30 cellular contexts compared by ENCODE assay signal in the genomic region with DNA sequence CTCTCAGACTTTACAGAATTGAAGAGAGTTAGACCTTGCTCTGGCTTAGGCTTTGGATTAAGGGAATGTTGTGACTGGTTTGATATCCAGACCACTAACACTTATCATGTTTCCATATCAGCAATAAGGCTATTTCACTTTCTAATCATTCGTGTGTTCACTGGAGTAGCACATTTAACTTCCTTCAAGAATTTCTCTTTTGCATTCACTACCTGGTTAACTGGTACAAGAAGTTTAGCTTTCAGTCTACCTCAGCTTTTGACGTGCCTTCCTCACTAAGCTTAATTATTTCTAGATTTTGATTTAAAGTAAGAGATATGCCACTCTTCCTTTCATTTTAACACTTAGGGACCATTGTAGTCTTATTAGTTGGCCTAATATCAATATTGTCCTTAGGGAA.
DNase-seq lines count a peak whose midpoint lies in the region; ATAC-seq, FAIRE-seq and TF ChIP-seq lines count a peak whose summit lies in the region.
"Had no signal": no experiment of that assay in that cellular context is flagged by ENCODE, and none has a peak within 500 bp of the region (broad histone marks: within the 10 kb centered on the region; RNA-seq: fewer than 3 reads in every experiment).

No MANE protein-coding gene starts in this region.

- H3K9me3 Mint-ChIP-seq in activated CD4-positive, alpha-beta memory T cell treated with anti-CD3 and anti-CD28 coated beads for 36 hours, result peaks cover 20% of the 10 kb centered on the region
- peaks cover 17% of the 10 kb centered on the region for H3K9me3 Mint-ChIP-seq in activated CD4-positive, alpha-beta memory T cell treated with anti-CD3 and anti-CD28 coated beads, Interleukin-2, amount 10 ng/mL, durations not matched to agents 7 days and 5 days
- peaks cover 11% of the 10 kb centered on the region for H3K9me3 Mint-ChIP-seq in CD4-positive, alpha-beta T cell
- peaks cover 21% of the 10 kb centered on the region for H3K9me3 Mint-ChIP-seq in activated naive CD8-positive, alpha-beta T cell treated with anti-CD3 and anti-CD28 coated beads for 36 hours

- H3K27me3 ChIP-seq in CD4-positive, alpha-beta T cell (ENCODE audit: control insufficient read depth, insufficient read depth, low read length), result no peaks in the 10 kb centered on the region
- H3K27me3 ChIP-seq: esophagus muscularis mucosa, foreskin keratinocyte, heart right ventricle, tibial artery had no signal

- DNase-seq in activated CD4-positive, alpha-beta memory T cell treated with anti-CD3 and anti-CD28 coated beads for 36 hours, result no peak
- DNase-seq in activated CD4-positive, alpha-beta memory T cell treated with anti-CD3 and anti-CD28 coated beads, Interleukin-2, amount 10 ng/mL, durations not matched to agents 7 days and 5 days, result no peak
- no peak for DNase-seq in CD4-positive, alpha-beta T cell
- no peak for DNase-seq in activated naive CD8-positive, alpha-beta T cell treated with anti-CD3 and anti-CD28 coated beads for 36 hours
- DNase-seq in NCI-H1436 treated with DMSO at 0.1 percent for 48 hours (lab: John Stamatoyannopoulos, UW) (no peak), NCI-H187 (lab: John Stamatoyannopoulos, UW) (no peak), H54 (ENCODE audit: insufficient read length, low spot score) (no peak)
- DNase-seq: activated CD4-positive, alpha-beta T cell treated with anti-CD3 and anti-CD28 coated beads, Interleukin-2, amount 50 U/mL, for 48 hours; AML-193; caudate nucleus; cortex of kidney; DMS79; endodermal cell; foreskin keratinocyte; GDM1; heart right ventricle; midbrain; NCI-H1694; NCI-H2171; NCI-H526; retina; SHP77 treated with DMSO at 0.1 percent for 48 hours; tibial artery had no signal

- TF ChIP-seq POLR2A in H54 (IDR thresholded peaks at IDR 0.05; ENCODE audit: low read depth, low read length), result no peak

- no peaks in the 10 kb centered on the region for H3K9me3 ChIP-seq in CD4-positive, alpha-beta T cell (ENCODE audit: control insufficient read depth, low read length)

- no peak for FAIRE-seq in H54 (lab: Jason Lieb, UNC)
- FAIRE-seq: A204.1 had no signal

- POLR2A ChIA-PET in activated CD4-positive, alpha-beta memory T cell treated with anti-CD3 and anti-CD28 coated beads for 36 hours (lab: Charles Lee), result no interaction called here
- POLR2A ChIA-PET in activated CD4-positive, alpha-beta memory T cell treated with anti-CD3 and anti-CD28 coated beads, Interleukin-2, amount 10 ng/mL, durations not matched to agents 7 days and 5 days (lab: Charles Lee), result no interaction called here
- POLR2A ChIA-PET in CD4-positive, alpha-beta T cell (lab: Charles Lee), result interaction anchor here (1.0 to 3.9 kb wide), 4 partner anchors 9 to 80 kb away, joined by 3 to 23 read pairs (median 14); a partner anchor contains a TSS

- H3K27ac ChIP-seq in CD4-positive, alpha-beta T cell (ENCODE audit: low read depth, low read length), result no peak overlapping the region
- H3K27ac ChIP-seq: esophagus muscularis mucosa, foreskin keratinocyte, heart right ventricle, skin epidermis, tibial artery had no signal

- peaks cover 42% of the 10 kb centered on the region for H3K4me1 Mint-ChIP-seq in activated CD4-positive, alpha-beta memory T cell treated with anti-CD3 and anti-CD28 coated beads for 36 hours (ENCODE audit: low read depth)
- H3K4me1 Mint-ChIP-seq in activated CD4-positive, alpha-beta memory T cell treated with anti-CD3 and anti-CD28 coated beads, Interleukin-2, amount 10 ng/mL, durations not matched to agents 7 days and 5 days, result peaks cover 15% of the 10 kb centered on the region
- H3K4me1 Mint-ChIP-seq in CD4-positive, alpha-beta T cell (ENCODE audit: low read depth), result peaks cover 57% of the 10 kb centered on the region
- H3K4me1 Mint-ChIP-seq in activated naive CD8-positive, alpha-beta T cell treated with anti-CD3 and anti-CD28 coated beads for 36 hours, result peaks cover 31% of the 10 kb centered on the region
- H3K4me1 Mint-ChIP-seq: endodermal cell, nephron had no signal

- TF ChIP-seq CTCF in CD4-positive, alpha-beta T cell (IDR thresholded peaks at IDR 0.05), result no peak

- ATAC-seq in CD4-positive, alpha-beta T cell (ENCODE audit: poor library complexity), result no peak
- ATAC-seq in GM21381 (IDR thresholded peaks at IDR 0.05; ENCODE audit: unreplicated experiment), result peak; percentile 49
- ATAC-seq: foreskin keratinocyte, GM23338, heart right ventricle, Panc1 had no signal

- intact Hi-C loops in activated CD4-positive, alpha-beta memory T cell treated with anti-CD3 and anti-CD28 coated beads for 36 hours (cut with micrococcal nuclease), result no loop called here
- intact Hi-C loops in CD4-positive, alpha-beta T cell (cut with DNase I, micrococcal nuclease), result loop anchor here in 1 of 2 experiments (5.0 kb wide), 1 partner anchor 78 kb away; a partner anchor contains a TSS

- peak overlapping the region; percentile 63 for H3K27ac Mint-ChIP-seq in activated CD4-positive, alpha-beta memory T cell treated with anti-CD3 and anti-CD28 coated beads for 36 hours
- no peak overlapping the region for H3K27ac Mint-ChIP-seq in activated CD4-positive, alpha-beta memory T cell treated with anti-CD3 and anti-CD28 coated beads, Interleukin-2, amount 10 ng/mL, durations not matched to agents 7 days and 5 days
- peak overlapping the region; percentile 85 for H3K27ac Mint-ChIP-seq in CD4-positive, alpha-beta T cell
- H3K27ac Mint-ChIP-seq in activated naive CD8-positive, alpha-beta T cell treated with anti-CD3 and anti-CD28 coated beads for 36 hours, result peak overlapping the region; percentile 65
- H3K27ac Mint-ChIP-seq: endodermal cell, GM23338 had no signal

- H3K36me3 Mint-ChIP-seq in activated CD4-positive, alpha-beta memory T cell treated with anti-CD3 and anti-CD28 coated beads for 36 hours, result peaks cover 14% of the 10 kb centered on the region
- H3K36me3 Mint-ChIP-seq in activated CD4-positive, alpha-beta memory T cell treated with anti-CD3 and anti-CD28 coated beads, Interleukin-2, amount 10 ng/mL, durations not matched to agents 7 days and 5 days (ENCODE audit: low read depth), result peaks cover 36% of the 10 kb centered on the region
- H3K36me3 Mint-ChIP-seq in CD4-positive, alpha-beta T cell (ENCODE audit: low read depth), result peaks cover 44% of the 10 kb centered on the region
- H3K36me3 Mint-ChIP-seq in activated naive CD8-positive, alpha-beta T cell treated with anti-CD3 and anti-CD28 coated beads for 36 hours, result peaks cover 37% of the 10 kb centered on the region

- CTCF ChIA-PET in activated CD4-positive, alpha-beta memory T cell treated with anti-CD3 and anti-CD28 coated beads for 36 hours (lab: Charles Lee), result interaction anchor here (1.2 kb wide), 1 partner anchor 150 kb away, joined by 3 read pairs; no protein-coding TSS in a partner anchor
- CTCF ChIA-PET in activated CD4-positive, alpha-beta memory T cell treated with anti-CD3 and anti-CD28 coated beads, Interleukin-2, amount 10 ng/mL, durations not matched to agents 7 days and 5 days (lab: Charles Lee), result interaction anchor here (0.6 kb wide), 1 partner anchor 14 kb away, joined by 3 read pairs; no protein-coding TSS in a partner anchor
- CTCF ChIA-PET in CD4-positive, alpha-beta T cell (lab: Charles Lee), result no interaction called here

- H3K27me3 Mint-ChIP-seq in activated CD4-positive, alpha-beta memory T cell treated with anti-CD3 and anti-CD28 coated beads for 36 hours, result no peaks in the 10 kb centered on the region
- H3K27me3 Mint-ChIP-seq in activated CD4-positive, alpha-beta memory T cell treated with anti-CD3 and anti-CD28 coated beads, Interleukin-2, amount 10 ng/mL, durations not matched to agents 7 days and 5 days, result no peaks in the 10 kb centered on the region
- H3K27me3 Mint-ChIP-seq in CD4-positive, alpha-beta T cell, result no peaks in the 10 kb centered on the region
- no peaks in the 10 kb centered on the region for H3K27me3 Mint-ChIP-seq in activated naive CD8-positive, alpha-beta T cell treated with anti-CD3 and anti-CD28 coated beads for 36 hours

- no peak overlapping the region for H3K4me3 Mint-ChIP-seq in activated CD4-positive, alpha-beta memory T cell treated with anti-CD3 and anti-CD28 coated beads for 36 hours
- no peak overlapping the region for H3K4me3 Mint-ChIP-seq in activated CD4-positive, alpha-beta memory T cell treated with anti-CD3 and anti-CD28 coated beads, Interleukin-2, amount 10 ng/mL, durations not matched to agents 7 days and 5 days
- peak overlapping the region; percentile 3 for H3K4me3 Mint-ChIP-seq in CD4-positive, alpha-beta T cell
- no peak overlapping the region for H3K4me3 Mint-ChIP-seq in activated naive CD8-positive, alpha-beta T cell treated with anti-CD3 and anti-CD28 coated beads for 36 hours
- H3K4me3 Mint-ChIP-seq: endodermal cell, GM23338, nephron had no signal
